Comparison of ENCODE assay signal across 2 cellular contexts in genomic region chr17:31428512-31428911, GRCh38.
TF ChIP-seq lines count a peak whose summit lies in the region.

No MANE protein-coding gene starts in this region.

TF ChIP-seq in HEK293, 187 proteins besides CTCF, POLR2A, EP300 and RAD21:
- TF ChIP-seq SCRT2 (tag by site-specific recombination; IDR thresholded peaks at IDR 0.05): peak; percentile 60; the same call in 1 of the 2 replicates
- no peak for TF ChIP-seq ZBTB48 (tag by site-specific recombination; IDR thresholded peaks at IDR 0.05)

TF ChIP-seq in K562, 482 proteins besides CTCF, POLR2A, EP300 and RAD21:
- no peak for TF ChIP-seq FOSL1 (tag; conservative IDR thresholded peaks at IDR 0.05)
- TF ChIP-seq NR2C1 (IDR thresholded peaks at IDR 0.05): no peak
- TF ChIP-seq NR2C1 (tag; IDR thresholded peaks at IDR 0.05): no peak
- no peak for TF ChIP-seq MEF2D (tag; conservative IDR thresholded peaks at IDR 0.05; ENCODE audit: low read depth)
- peak; percentile 61; the same call in 1 of the 2 replicates for TF ChIP-seq ZNF24 (IDR thresholded peaks at IDR 0.05)
- no peak for TF ChIP-seq E2F6 (IDR thresholded peaks at IDR 0.05; ENCODE audit: borderline replicate concordance in 1 of 2, extremely low read depth in 1 of 2, insufficient read depth in 1 of 2, insufficient read length in 1 of 2, low read depth in 1 of 2, low read length in 1 of 2, poor library complexity in 1 of 2, severe bottlenecking in 1 of 2)
- no peak for TF ChIP-seq ARID3B (CRISPR knock-in tag; IDR thresholded peaks at IDR 0.05; ENCODE audit: borderline replicate concordance)
- no peak for TF ChIP-seq UBTF (IDR thresholded peaks at IDR 0.05; ENCODE audit: borderline replicate concordance in 1 of 2, low read depth in 2 of 2, low read length in 2 of 2)
- no peak for TF ChIP-seq RBM15 (IDR thresholded peaks at IDR 0.05; ENCODE audit: insufficient read depth, low read length)
